8 cellular contexts compared by ENCODE assay signal in the genomic region with DNA sequence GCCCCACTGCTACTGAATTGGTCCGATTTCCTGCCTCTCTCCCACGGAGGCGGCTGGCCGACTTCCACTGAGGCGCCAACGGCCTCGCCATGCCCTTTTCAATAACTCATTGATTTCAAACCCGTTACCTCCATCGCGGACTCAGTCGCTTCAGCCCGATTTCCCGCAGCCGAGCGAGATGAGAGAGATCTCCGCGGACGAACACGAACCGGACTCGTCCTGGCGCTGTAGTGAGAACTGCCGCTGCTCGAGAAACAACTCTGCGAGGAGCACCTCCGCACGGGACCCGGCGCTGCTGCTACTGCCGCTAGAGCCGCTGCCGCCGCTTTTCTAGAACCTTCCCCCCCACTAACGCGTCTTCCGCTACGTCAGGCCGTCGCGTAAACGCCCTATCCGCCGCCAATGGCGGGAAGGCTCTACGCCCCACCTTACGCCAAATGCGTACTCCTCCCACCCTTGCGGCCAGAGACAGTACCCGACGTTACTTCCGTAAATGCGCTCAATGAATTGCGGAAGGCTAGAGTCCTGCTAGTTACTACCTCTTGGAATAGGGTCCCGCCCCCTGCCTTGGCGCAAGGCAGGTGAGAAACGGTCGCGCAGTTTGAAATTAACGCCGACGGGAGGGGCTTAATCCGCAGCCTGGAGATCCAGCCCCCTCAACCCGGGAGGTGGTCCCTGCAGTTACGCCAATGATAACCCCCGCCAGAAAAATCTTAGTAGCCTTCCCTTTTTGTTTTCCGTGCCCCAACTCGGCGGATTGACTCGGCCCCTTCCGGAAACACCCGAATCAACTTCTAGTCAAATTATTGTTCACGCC. TPM values are rescaled to one million over a fixed set of nuclear protein-coding genes. Genes with fewer than 3 reads are reported as not detected.
A peak's percentile ranks its signal among the peaks of the same experiment; 100 is the strongest.
DNase-seq lines count a peak whose midpoint lies in the region; ATAC-seq and TF ChIP-seq lines count a peak whose summit lies in the region.

A gene (minus strand): TSS at position 303 of the 817 bp plus-strand sequence. CDS start 169 bp downstream, at position 134.

- peak; percentile 83 for ATAC-seq in foreskin keratinocyte

- H3K27me3 ChIP-seq in foreskin keratinocyte (no peaks in the 10 kb centered on the region), neural progenitor cell (no peaks in the 10 kb centered on the region)

- peaks cover 63% of the 10 kb centered on the region for H3F3A ChIP-seq in neural progenitor cell (ENCODE audit: low read depth)

- H3K36me3 Mint-ChIP-seq in neural progenitor cell, result peaks cover 52% of the 10 kb centered on the region

- H3K4me2 ChIP-seq in neural progenitor cell, result peak within 1 kb of the TSS; percentile 96

- H3K4me3 Mint-ChIP-seq in neural progenitor cell, result peak within 1 kb of the TSS; percentile 97

- DNase-seq in GF-D8 (lab: John Stamatoyannopoulos, UW), result peak; percentile 99
- DNase-seq in HEK293T (ENCODE audit: extremely low spot score), result peak; percentile 75
- peak; percentile 98 for DNase-seq in MV-4-11 (lab: John Stamatoyannopoulos, UW)
- DNase-seq in SK-MEL-5 (ENCODE audit: low read depth, low spot score), result peak; percentile 100
- peak; percentile 96 for DNase-seq in activated naive CD4-positive, alpha-beta T cell treated with Interleukin-2 at 50 U/mL for 16 hours
- DNase-seq in foreskin keratinocyte, result peak; percentile 97 to 98
- DNase-seq in neural progenitor cell (ENCODE audit: low spot score), result peak; percentile 98
- DNase-seq in stromal cell of bone marrow (ENCODE audit: low read depth), result peak; percentile 93

- CTCF ChIA-PET in HEK293T (lab: Yijun Ruan, JAX), result interaction anchor here (0.6 kb wide), 2 partner anchors 38 to 914 kb away, joined by 3 to 4 read pairs; no protein-coding TSS in a partner anchor

- H3K4me3 ChIP-seq in neural progenitor cell, result peak within 1 kb of the TSS; percentile 91

- H2AFZ ChIP-seq in neural progenitor cell (replicated peaks), result peak within 1 kb of the TSS; percentile 54

- H3K27ac ChIP-seq in foreskin keratinocyte, result peak within 1 kb of the TSS; percentile 96
- peak within 1 kb of the TSS; percentile 99 for H3K27ac ChIP-seq in neural progenitor cell

- H3K4me1 ChIP-seq in foreskin keratinocyte (peaks cover 16% of the 10 kb centered on the region), neural progenitor cell (peaks cover 37% of the 10 kb centered on the region)

- H4K20me1 ChIP-seq in neural progenitor cell (ENCODE audit: low read depth), result peaks cover 77% of the 10 kb centered on the region

- H3K9me3 Mint-ChIP-seq in neural progenitor cell, result peaks cover 9% of the 10 kb centered on the region

- H3K36me3 ChIP-seq in neural progenitor cell, result peaks cover 33% of the 10 kb centered on the region

- in situ Hi-C loops in SK-MEL-5 (cut with HindIII; ENCODE audit: low pct_unique_long_range_greater_than_20kb, low sequenced_read_pairs), result no loop called here

- no peaks in the 10 kb centered on the region for H3K9me3 ChIP-seq in neural progenitor cell (ENCODE audit: low read depth)

- peaks cover 4% of the 10 kb centered on the region for H3K27me3 Mint-ChIP-seq in neural progenitor cell (ENCODE audit: insufficient read depth, low read depth)

- POLR2A ChIA-PET in HEK293T (lab: Yijun Ruan, JAX), result interaction anchor here (0.6 to 6.8 kb wide), 48 partner anchors 8 to 984 kb away, joined by 3 to 46 read pairs (median 4); a partner anchor contains a TSS

- H3K79me2 ChIP-seq in neural progenitor cell (ENCODE audit: low read depth), result peaks cover 91% of the 10 kb centered on the region

- H3K9ac ChIP-seq in neural progenitor cell, result peak within 1 kb of the TSS; percentile 96

- peak; percentile 24 for TF ChIP-seq CTCF in foreskin keratinocyte (conservative IDR thresholded peaks at IDR 0.05)
- peak; percentile 18 for TF ChIP-seq CTCF in neural progenitor cell (IDR thresholded peaks at IDR 0.05)

- H3K4me1 Mint-ChIP-seq in neural progenitor cell, result peaks cover 45% of the 10 kb centered on the region

- peak within 1 kb of the TSS; percentile 99 for H3K27ac Mint-ChIP-seq in neural progenitor cell

TF ChIP-seq in HEK293T, 16 proteins besides CTCF, POLR2A, EP300 and RAD21:
- TF ChIP-seq L3MBTL2 (conservative IDR thresholded peaks at IDR 0.05) (no peak), ZNF384 (IDR thresholded peaks at IDR 0.05) (no peak), FOXM1 (IDR thresholded peaks at IDR 0.05; ENCODE audit: borderline replicate concordance) (peak; percentile 92), LEF1 (IDR thresholded peaks at IDR 0.05; ENCODE audit: borderline replicate concordance) (no peak), BHLHE40 (IDR thresholded peaks at IDR 0.05; ENCODE audit: borderline replicate concordance) (no peak), FOXK2 (IDR thresholded peaks at IDR 0.05) (no peak), NFRKB (IDR thresholded peaks at IDR 0.05) (no peak), ELF4 (IDR thresholded peaks at IDR 0.05) (peak; percentile 97), CTBP1 (IDR thresholded peaks at IDR 0.05; ENCODE audit: borderline replicate concordance) (no peak), HDGF (IDR thresholded peaks at IDR 0.05; ENCODE audit: borderline replicate concordance) (no peak), TARDBP (IDR thresholded peaks at IDR 0.05) (no peak), FOXA1 (IDR thresholded peaks at IDR 0.05) (no peak), SP1 (IDR thresholded peaks at IDR 0.05) (no peak), ARNT (IDR thresholded peaks at IDR 0.05) (no peak), SUZ12 (IDR thresholded peaks at IDR 0.05) (no peak)
- TF ChIP-seq, protein P1, sequence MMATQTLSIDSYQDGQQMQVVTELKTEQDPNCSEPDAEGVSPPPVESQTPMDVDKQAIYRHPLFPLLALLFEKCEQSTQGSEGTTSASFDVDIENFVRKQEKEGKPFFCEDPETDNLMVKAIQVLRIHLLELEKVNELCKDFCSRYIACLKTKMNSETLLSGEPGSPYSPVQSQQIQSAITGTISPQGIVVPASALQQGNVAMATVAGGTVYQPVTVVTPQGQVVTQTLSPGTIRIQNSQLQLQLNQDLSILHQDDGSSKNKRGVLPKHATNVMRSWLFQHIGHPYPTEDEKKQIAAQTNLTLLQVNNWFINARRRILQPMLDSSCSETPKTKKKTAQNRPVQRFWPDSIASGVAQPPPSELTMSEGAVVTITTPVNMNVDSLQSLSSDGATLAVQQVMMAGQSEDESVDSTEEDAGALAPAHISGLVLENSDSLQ (IDR thresholded peaks at IDR 0.05), result 0 out of 2 replicates have a peak, but pooled peaks have one; percentile 24
TF ChIP-seq in HEK293T: peak in this region for 3.

RNA-seq across cellular contexts. Expression of the gene that starts here (rescaled TPM):
- 201 and 235 TPM in 2 replicates for total RNA-seq in SK-MEL-5 (2014; rRNA removed; shearing (Covaris generic))
- polyA plus RNA-seq in SK-MEL-5 (2015; cell fraction: cytosol; rRNA removed), result 870 and 929 TPM in 2 replicates
- polyA plus RNA-seq in SK-MEL-5 (2015; cell fraction: nucleus; rRNA removed), result 1,335 and 1,362 TPM in 2 replicates
- total RNA-seq in foreskin keratinocyte (487 and 722 TPM in 2 replicates), neural progenitor cell (ENCODE audit: low replicate concordance) (552 and 601 TPM in 2 replicates)
- polyA plus RNA-seq in foreskin keratinocyte, result 784 and 981 TPM in 2 replicates

Comparison
In these comparisons a context has a peak if more than half of its experiments do, and no peak if none do; other contexts are left out.
1. Peak in every context shown above with its lines: DNase-seq, ATAC-seq, H3K4me3 ChIP-seq and H3K27ac ChIP-seq.